In genomic region chr19:3360494-3361383, GRCh38 we compare ENCODE assay signal across 1 cellular context.
TF ChIP-seq lines count a peak whose summit lies in the region.

No MANE protein-coding gene starts in this region.

TF ChIP-seq in K562, 482 proteins besides CTCF, POLR2A, EP300 and RAD21 (continued from another document and continues in another):
- peak; percentile 86; the same call in 1 of the 2 replicates for TF ChIP-seq SRSF3 (IDR thresholded peaks at IDR 0.05; ENCODE audit: insufficient read depth, low read length)
- TF ChIP-seq TOE1 (IDR thresholded peaks at IDR 0.05; ENCODE audit: borderline replicate concordance), result 0 out of 2 replicates have a peak, but pooled peaks have one; percentile 25
- 0 out of 2 replicates have a peak, but pooled peaks have one; percentile 27 for TF ChIP-seq TOE1 (CRISPR knock-in tag; IDR thresholded peaks at IDR 0.05; ENCODE audit: borderline replicate concordance, low read depth)
- no peak for TF ChIP-seq HNRNPUL1 (IDR thresholded peaks at IDR 0.05; ENCODE audit: low read length)
- no peak for TF ChIP-seq FOXO4 (CRISPR knock-in tag; IDR thresholded peaks at IDR 0.05)
- no peak for TF ChIP-seq GABPA (tag; conservative IDR thresholded peaks at IDR 0.05; ENCODE audit: low read depth)
- TF ChIP-seq ELF2 (CRISPR knock-in tag; IDR thresholded peaks at IDR 0.05), result no peak
- TF ChIP-seq SMAD3 (CRISPR knock-in tag; conservative IDR thresholded peaks at IDR 0.05), result no peak
- TF ChIP-seq POLR2AphosphoS5 (IDR thresholded peaks at IDR 0.05; ENCODE audit: control insufficient read depth, insufficient read depth, low read depth, low read length), result 0 out of 2 replicates have a peak, but pooled peaks have one; percentile 17
- peak; percentile 66 for TF ChIP-seq MEIS2 (IDR thresholded peaks at IDR 0.05; ENCODE audit: partially characterized antibody)
- TF ChIP-seq ZBTB34 (CRISPR knock-in tag; IDR thresholded peaks at IDR 0.05), result 0 out of 2 replicates have a peak, but pooled peaks have one; percentile 50
- TF ChIP-seq KAT7 (CRISPR knock-in tag; IDR thresholded peaks at IDR 0.05; ENCODE audit: borderline replicate concordance), result 0 out of 2 replicates have a peak, but pooled peaks have one; percentile 61
- no peak for TF ChIP-seq HEY1 (CRISPR knock-in tag; IDR thresholded peaks at IDR 0.05; ENCODE audit: borderline replicate concordance)
- TF ChIP-seq MAX (CRISPR knock-in tag; IDR thresholded peaks at IDR 0.05), result peak; percentile 97
- TF ChIP-seq TARDBP (IDR thresholded peaks at IDR 0.05), result no peak; the same call in 1 of the 2 replicates
- TF ChIP-seq PHB (CRISPR knock-in tag; IDR thresholded peaks at IDR 0.05), result no peak
- TF ChIP-seq ARID4B (CRISPR knock-in tag; IDR thresholded peaks at IDR 0.05), result peak; percentile 85
- no peak for TF ChIP-seq ATF6 (CRISPR knock-in tag; IDR thresholded peaks at IDR 0.05)
- TF ChIP-seq SETDB1 (IDR thresholded peaks at IDR 0.05; ENCODE audit: low read length), result no peak
- no peak for TF ChIP-seq ELK1 (CRISPR knock-in tag; IDR thresholded peaks at IDR 0.05)
- TF ChIP-seq ZNF134 (CRISPR knock-in tag; conservative IDR thresholded peaks at IDR 0.05), result no peak
- no peak for TF ChIP-seq BRCA1 (IDR thresholded peaks at IDR 0.05)
- TF ChIP-seq BRCA1 (CRISPR knock-in tag; IDR thresholded peaks at IDR 0.05), result no peak
- no peak for TF ChIP-seq CBFB (CRISPR knock-in tag; IDR thresholded peaks at IDR 0.05)
- no peak for TF ChIP-seq ZNF124 (CRISPR knock-in tag; IDR thresholded peaks at IDR 0.05)
- TF ChIP-seq HDAC6 (IDR thresholded peaks at IDR 0.05; ENCODE audit: low read depth, low read length), result no peak
- TF ChIP-seq TSC22D4 (tag; IDR thresholded peaks at IDR 0.05), result no peak
- TF ChIP-seq ZNF668 (CRISPR knock-in tag; IDR thresholded peaks at IDR 0.05), result no peak
- TF ChIP-seq JUNB (CRISPR knock-in tag; conservative IDR thresholded peaks at IDR 0.05), result no peak
- TF ChIP-seq SIN3A (IDR thresholded peaks at IDR 0.05; ENCODE audit: borderline replicate concordance in 2 of 2, control insufficient read depth in 1 of 2, low read depth in 2 of 2, low read length in 2 of 2), result peak in 1 of 2 experiments; percentile 13; a peak in 1 of 4 replicates
- no peak for TF ChIP-seq RFX7 (CRISPR knock-in tag; IDR thresholded peaks at IDR 0.05)
- TF ChIP-seq TCF7 (IDR thresholded peaks at IDR 0.05; ENCODE audit: borderline replicate concordance), result no peak
- peak; percentile 82 for TF ChIP-seq NKRF (IDR thresholded peaks at IDR 0.05; ENCODE audit: borderline replicate concordance)
- TF ChIP-seq ZNF740 (CRISPR knock-in tag; IDR thresholded peaks at IDR 0.05), result peak; percentile 94
- TF ChIP-seq ZNF740 (tag; IDR thresholded peaks at IDR 0.05), result peak in 1 of 2 experiments; percentile 69; a peak in 2 of 4 replicates
- TF ChIP-seq TEAD2 (tag; IDR thresholded peaks at IDR 0.05), result no peak
- TF ChIP-seq ZNF354B (CRISPR knock-in tag; IDR thresholded peaks at IDR 0.05), result no peak
- TF ChIP-seq ZNF23 (CRISPR knock-in tag; IDR thresholded peaks at IDR 0.05), result no peak
- TF ChIP-seq ATF1 (CRISPR knock-in tag; IDR thresholded peaks at IDR 0.05), result no peak
- TF ChIP-seq ATF1 (tag; IDR thresholded peaks at IDR 0.05), result peak; percentile 47
- no peak for TF ChIP-seq ZKSCAN8 (CRISPR knock-in tag; IDR thresholded peaks at IDR 0.05)
- no peak for TF ChIP-seq RBM14 (IDR thresholded peaks at IDR 0.05; ENCODE audit: borderline replicate concordance, insufficient read depth, low read depth, low read length)
- TF ChIP-seq XRCC4 (IDR thresholded peaks at IDR 0.05; ENCODE audit: extremely low read depth, insufficient read depth, insufficient read length), result no peak
- TF ChIP-seq E2F6 (IDR thresholded peaks at IDR 0.05; ENCODE audit: borderline replicate concordance in 1 of 2, extremely low read depth in 1 of 2, insufficient read depth in 1 of 2, insufficient read length in 1 of 2, low read depth in 1 of 2, low read length in 1 of 2, poor library complexity in 1 of 2, severe bottlenecking in 1 of 2), result peak; percentile 71 to 84
- 0 out of 2 replicates have a peak, but pooled peaks have one; percentile 71 for TF ChIP-seq BRD4 (IDR thresholded peaks at IDR 0.05)
- TF ChIP-seq HDAC2 (IDR thresholded peaks at IDR 0.05), result no peak; the same call in 1 of the 2 replicates
- TF ChIP-seq FIP1L1 (IDR thresholded peaks at IDR 0.05; ENCODE audit: low read depth, low read length, poor library complexity, severe bottlenecking), result no peak
- no peak for TF ChIP-seq ZNF766 (CRISPR knock-in tag; conservative IDR thresholded peaks at IDR 0.05)
- TF ChIP-seq ID3 (CRISPR knock-in tag; IDR thresholded peaks at IDR 0.05), result no peak
- peak; percentile 55; the same call in 1 of the 2 replicates for TF ChIP-seq ID3 (tag; IDR thresholded peaks at IDR 0.05)
- TF ChIP-seq ZNF778 (CRISPR knock-in tag; IDR thresholded peaks at IDR 0.05), result no peak
